ENCODE assay signal across 8 cellular contexts in the genomic region with DNA sequence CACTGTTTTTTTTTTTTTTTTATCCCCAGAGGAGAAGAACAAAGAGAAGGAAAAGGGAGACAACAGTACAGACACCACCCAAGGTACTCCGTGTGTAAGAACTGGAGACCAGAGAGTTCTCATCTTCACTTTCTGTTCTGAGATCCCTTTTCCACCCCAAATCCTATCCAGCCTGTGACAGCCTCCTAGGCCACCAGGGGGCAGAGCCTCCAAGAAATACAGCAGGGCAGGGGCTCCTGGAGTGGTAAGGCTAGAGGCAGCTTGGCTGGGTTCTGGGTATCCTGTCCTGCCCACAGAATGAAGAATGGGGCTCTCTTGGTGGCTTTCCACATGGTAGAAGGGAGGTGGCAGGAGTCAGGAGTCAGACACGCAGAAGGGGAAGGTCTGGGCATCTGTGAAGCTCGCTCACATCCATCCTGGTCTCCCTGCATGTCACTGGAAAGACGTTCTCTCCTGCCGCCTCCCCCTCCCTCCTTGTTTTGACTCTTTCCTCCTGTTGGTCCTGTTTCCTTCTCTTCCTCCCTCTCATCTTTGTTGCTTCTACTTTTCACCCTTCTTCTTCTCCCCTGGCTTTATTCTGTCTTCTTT. TPM values are rescaled to one million over a fixed set of nuclear protein-coding genes. Genes with fewer than 3 reads are reported as not detected.
DNase-seq lines count a peak whose midpoint lies in the region; ATAC-seq lines count a peak whose summit lies in the region.

No MANE protein-coding gene starts in this region.

- no peaks in the 10 kb centered on the region for H3K27me3 ChIP-seq in right cardiac atrium (ENCODE audit: control insufficient read depth, insufficient read depth)

- no peaks in the 10 kb centered on the region for H3K4me1 ChIP-seq in right cardiac atrium (ENCODE audit: control insufficient read depth, insufficient read depth, low read length)

- H3K9me3 ChIP-seq in right cardiac atrium (ENCODE audit: control insufficient read depth, low read length): no peaks in the 10 kb centered on the region

- H3K27ac ChIP-seq in right cardiac atrium (ENCODE audit: low read length): no peak overlapping the region

- intact Hi-C loops in right cardiac atrium (cut with DNase I): no loop called here

- DNase-seq in DMS53 treated with DMSO at 0.1 percent for 48 hours (lab: John Stamatoyannopoulos, UW; ENCODE audit: unreplicated experiment) (peak; percentile 55), HuH-7 (ENCODE audit: low spot score) (peak; percentile 75), SKM-1 treated with dmso at 0.1 percent for 144 hours (lab: John Stamatoyannopoulos, UW; ENCODE audit: unreplicated experiment) (peak; percentile 19), right cardiac atrium (peak in 1 of 3 donors; percentile 71)
- DNase-seq in activated naive CD8-positive, alpha-beta T cell treated with anti-CD3 and anti-CD28 coated beads for 36 hours: peak; percentile 52
- peak; percentile 24 to 44 for DNase-seq in stimulated activated CD4-positive, alpha-beta T cell treated with anti-CD3 and anti-CD28 coated beads, Interleukin-15, amount 100 ng/mL, for 1 hour (ENCODE audit: low read depth in 1 of 2, low spot score in 1 of 2)

- no peak overlapping the region for H3K27ac Mint-ChIP-seq in activated naive CD8-positive, alpha-beta T cell treated with anti-CD3 and anti-CD28 coated beads for 36 hours
- no peak overlapping the region for H3K27ac Mint-ChIP-seq in stimulated activated memory B cell treated with anti-CD40 and anti-IgM and Interleukin-4, amounts not matched to agents 10 μg/mL and 1 μg/mL and 100 μg/mL, for 72 hours

- ATAC-seq in right cardiac atrium (peak; percentile 30 to 41), GM19023 (IDR thresholded peaks at IDR 0.05; ENCODE audit: unreplicated experiment) (no peak)
- no peak for ATAC-seq in stimulated activated memory B cell treated with anti-CD40 and anti-IgM and Interleukin-4, amounts not matched to agents 10 μg/mL and 1 μg/mL and 100 μg/mL, for 72 hours

- H3K27me3 Mint-ChIP-seq in activated naive CD8-positive, alpha-beta T cell treated with anti-CD3 and anti-CD28 coated beads for 36 hours: no peaks in the 10 kb centered on the region
- H3K27me3 Mint-ChIP-seq in stimulated activated memory B cell treated with anti-CD40 and anti-IgM and Interleukin-4, amounts not matched to agents 10 μg/mL and 1 μg/mL and 100 μg/mL, for 72 hours: no peaks in the 10 kb centered on the region

- no peaks in the 10 kb centered on the region for H3K9me3 Mint-ChIP-seq in activated naive CD8-positive, alpha-beta T cell treated with anti-CD3 and anti-CD28 coated beads for 36 hours
- no peaks in the 10 kb centered on the region for H3K9me3 Mint-ChIP-seq in stimulated activated memory B cell treated with anti-CD40 and anti-IgM and Interleukin-4, amounts not matched to agents 10 μg/mL and 1 μg/mL and 100 μg/mL, for 72 hours

- peaks cover 11% of the 10 kb centered on the region for H3K36me3 Mint-ChIP-seq in activated naive CD8-positive, alpha-beta T cell treated with anti-CD3 and anti-CD28 coated beads for 36 hours
- peaks cover 65% of the 10 kb centered on the region for H3K36me3 Mint-ChIP-seq in stimulated activated memory B cell treated with anti-CD40 and anti-IgM and Interleukin-4, amounts not matched to agents 10 μg/mL and 1 μg/mL and 100 μg/mL, for 72 hours

- 68% methylated on average over 5 of the region's 5 CpGs for WGBS in right cardiac atrium

- no peak overlapping the region for H3K4me3 Mint-ChIP-seq in activated naive CD8-positive, alpha-beta T cell treated with anti-CD3 and anti-CD28 coated beads for 36 hours
- H3K4me3 Mint-ChIP-seq in stimulated activated memory B cell treated with anti-CD40 and anti-IgM and Interleukin-4, amounts not matched to agents 10 μg/mL and 1 μg/mL and 100 μg/mL, for 72 hours: no peak overlapping the region

- no peak overlapping the region for H3K4me3 ChIP-seq in right cardiac atrium (ENCODE audit: low read length)

- H3K4me1 Mint-ChIP-seq in activated naive CD8-positive, alpha-beta T cell treated with anti-CD3 and anti-CD28 coated beads for 36 hours: peaks cover 3% of the 10 kb centered on the region
- no peaks in the 10 kb centered on the region for H3K4me1 Mint-ChIP-seq in stimulated activated memory B cell treated with anti-CD40 and anti-IgM and Interleukin-4, amounts not matched to agents 10 μg/mL and 1 μg/mL and 100 μg/mL, for 72 hours

RNA-seq across cellular contexts. Expression of a gene that starts 12.0 kb away (rescaled TPM):
- total RNA-seq in activated naive CD8-positive, alpha-beta T cell treated with anti-CD3 and anti-CD28 coated beads for 36 hours: 10 to 100 TPM; 16.5 to 17.2 TPM
- total RNA-seq in right cardiac atrium: 10 to 100 TPM in 3 of 4 donors, 1 to 10 TPM in 1; 7.0 to 11.1 (median 10.7) TPM
- 13.6 TPM for polyA plus RNA-seq in right cardiac atrium

RNA-seq across cellular contexts. Expression of a gene that starts 13.5 kb away (rescaled TPM):
- not detected for total RNA-seq in activated naive CD8-positive, alpha-beta T cell treated with anti-CD3 and anti-CD28 coated beads for 36 hours
- total RNA-seq in right cardiac atrium: 1 to 10 TPM in 1 of 4 donors, under 1 TPM in 2, not detected in 1; 0.47 to 1.7 (median 0.65) TPM
- 0.77 TPM for polyA plus RNA-seq in right cardiac atrium

RNA-seq across cellular contexts. Expression of a gene that starts 33.1 kb away (rescaled TPM):
- total RNA-seq in activated naive CD8-positive, alpha-beta T cell treated with anti-CD3 and anti-CD28 coated beads for 36 hours: 10 to 100 TPM in 1 of 2 experiments, 1 to 10 TPM in 1; 8.6 to 10.1 TPM
- total RNA-seq in right cardiac atrium: 10 to 100 TPM; 17.6 to 29.6 (median 21.6) TPM
- 16.7 TPM for polyA plus RNA-seq in right cardiac atrium

RNA-seq across cellular contexts. Expression of a gene that starts 47.3 kb away (rescaled TPM):
- total RNA-seq in activated naive CD8-positive, alpha-beta T cell treated with anti-CD3 and anti-CD28 coated beads for 36 hours: 10 to 100 TPM; 39.1 to 40.3 TPM
- 10 to 100 TPM; 23.5 to 35.2 (median 29.8) TPM for total RNA-seq in right cardiac atrium
- 13.0 TPM for polyA plus RNA-seq in right cardiac atrium

RNA-seq across cellular contexts. Expression of a gene that starts 49.9 kb away (rescaled TPM):
- total RNA-seq in activated naive CD8-positive, alpha-beta T cell treated with anti-CD3 and anti-CD28 coated beads for 36 hours: 1 to 10 TPM; 1.6 to 2.5 TPM
- 100 to 1,000 TPM; 245 to 447 (median 372) TPM for total RNA-seq in right cardiac atrium
- 201 TPM for polyA plus RNA-seq in right cardiac atrium

Comparison
In these comparisons a context has a peak if more than half of its experiments do, and no peak if none do; other contexts are left out.
1. ATAC-seq: peak in right cardiac atrium (2 of 2); none in GM19023 (single experiment) and stimulated activated memory B cell treated with anti-CD40 and anti-IgM and Interleukin-4, amounts not matched to agents 10 μg/mL and 1 μg/mL and 100 μg/mL, for 72 hours (single experiment).